ENCODE assay signal across 6 cellular contexts in genomic region chr11:133362921-133363320, GRCh38.
"Had no signal": no experiment of that assay in that cellular context is flagged by ENCODE, and none has a peak within 500 bp of the region (broad histone marks: within the 10 kb centered on the region; RNA-seq: fewer than 3 reads in every experiment).

No MANE protein-coding gene starts in this region.

- H3K9me3 Mint-ChIP-seq: H9 had no signal

- ATAC-seq: K562 had no signal

- DNase-seq: GM23248, GOT3, H9, HCEC 1CT, IMR-90 had no signal

- H3K27ac ChIP-seq: GM23248 had no signal

- H3K4me3 Mint-ChIP-seq: H9 had no signal

- H3K27ac Mint-ChIP-seq: H9 had no signal

- H3K4me3 ChIP-seq: GM23248, K562 had no signal
